ENCODE assay signal across 1 cellular context in the genomic region with DNA sequence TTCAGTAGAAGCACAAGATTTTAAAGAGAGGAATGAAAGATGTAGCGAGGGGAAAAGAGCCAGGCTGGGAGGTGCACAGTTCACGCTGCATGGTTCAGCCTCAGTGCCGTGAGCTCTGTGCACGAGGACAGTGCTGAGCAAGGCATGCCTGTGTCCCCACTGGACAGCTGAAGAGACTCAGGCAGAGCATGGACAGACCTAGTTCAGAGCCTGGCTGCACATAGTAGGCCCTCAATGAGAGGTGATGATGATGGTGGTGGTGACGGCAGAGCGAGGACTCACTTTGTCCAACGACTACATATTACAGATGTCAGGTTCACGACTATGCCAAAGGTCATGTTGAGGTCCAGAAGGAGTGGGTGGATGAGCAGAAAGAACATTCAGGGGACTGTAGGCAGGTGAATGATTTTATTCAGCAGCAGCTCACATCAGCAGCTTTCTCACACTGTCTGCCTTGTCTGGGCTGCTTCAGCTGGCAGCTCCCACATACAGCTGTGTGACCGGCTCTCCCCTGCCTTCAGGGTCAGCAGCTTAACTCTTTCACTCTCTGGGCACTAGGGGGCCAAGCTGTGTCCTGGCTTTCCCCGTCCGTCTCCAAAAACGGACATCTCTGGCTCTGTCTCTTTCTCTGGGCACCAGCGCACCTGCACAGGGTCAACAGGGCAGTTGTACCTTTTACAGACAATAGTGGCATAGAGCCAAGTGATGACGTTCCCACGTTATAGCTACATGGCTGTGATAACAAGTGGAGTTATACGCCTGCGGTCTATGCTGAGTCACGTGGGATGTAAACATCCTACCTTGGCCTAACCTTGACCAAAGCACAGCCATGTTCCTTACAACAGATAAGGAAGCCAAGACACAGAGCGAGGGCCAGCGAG.
A peak's percentile ranks its signal among the peaks of the same experiment; 100 is the strongest.
TF ChIP-seq lines count a peak whose summit lies in the region.

No MANE protein-coding gene starts in this region.

TF ChIP-seq in K562, 482 proteins besides CTCF, POLR2A, EP300 and RAD21 (continued from another document and continues in another):
- TF ChIP-seq, protein P1, sequence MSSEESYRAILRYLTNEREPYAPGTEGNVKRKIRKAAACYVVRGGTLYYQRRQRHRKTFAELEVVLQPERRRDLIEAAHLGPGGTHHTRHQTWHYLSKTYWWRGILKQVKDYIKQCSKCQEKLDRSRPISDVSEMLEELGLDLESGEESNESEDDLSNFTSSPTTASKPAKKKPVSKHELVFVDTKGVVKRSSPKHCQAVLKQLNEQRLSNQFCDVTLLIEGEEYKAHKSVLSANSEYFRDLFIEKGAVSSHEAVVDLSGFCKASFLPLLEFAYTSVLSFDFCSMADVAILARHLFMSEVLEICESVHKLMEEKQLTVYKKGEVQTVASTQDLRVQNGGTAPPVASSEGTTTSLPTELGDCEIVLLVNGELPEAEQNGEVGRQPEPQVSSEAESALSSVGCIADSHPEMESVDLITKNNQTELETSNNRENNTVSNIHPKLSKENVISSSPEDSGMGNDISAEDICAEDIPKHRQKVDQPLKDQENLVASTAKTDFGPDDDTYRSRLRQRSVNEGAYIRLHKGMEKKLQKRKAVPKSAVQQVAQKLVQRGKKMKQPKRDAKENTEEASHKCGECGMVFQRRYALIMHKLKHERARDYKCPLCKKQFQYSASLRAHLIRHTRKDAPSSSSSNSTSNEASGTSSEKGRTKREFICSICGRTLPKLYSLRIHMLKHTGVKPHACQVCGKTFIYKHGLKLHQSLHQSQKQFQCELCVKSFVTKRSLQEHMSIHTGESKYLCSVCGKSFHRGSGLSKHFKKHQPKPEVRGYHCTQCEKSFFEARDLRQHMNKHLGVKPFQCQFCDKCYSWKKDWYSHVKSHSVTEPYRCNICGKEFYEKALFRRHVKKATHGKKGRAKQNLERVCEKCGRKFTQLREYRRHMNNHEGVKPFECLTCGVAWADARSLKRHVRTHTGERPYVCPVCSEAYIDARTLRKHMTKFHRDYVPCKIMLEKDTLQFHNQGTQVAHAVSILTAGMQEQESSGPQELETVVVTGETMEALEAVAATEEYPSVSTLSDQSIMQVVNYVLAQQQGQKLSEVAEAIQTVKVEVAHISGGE (CRISPR knock-in tag; IDR thresholded peaks at IDR 0.05), result peak in 1 of 3 experiments; percentile 56; a peak in 2 of 6 replicates
- peak; percentile 90 for TF ChIP-seq ZNF583 (CRISPR knock-in tag; IDR thresholded peaks at IDR 0.05)
- TF ChIP-seq, protein P2, sequence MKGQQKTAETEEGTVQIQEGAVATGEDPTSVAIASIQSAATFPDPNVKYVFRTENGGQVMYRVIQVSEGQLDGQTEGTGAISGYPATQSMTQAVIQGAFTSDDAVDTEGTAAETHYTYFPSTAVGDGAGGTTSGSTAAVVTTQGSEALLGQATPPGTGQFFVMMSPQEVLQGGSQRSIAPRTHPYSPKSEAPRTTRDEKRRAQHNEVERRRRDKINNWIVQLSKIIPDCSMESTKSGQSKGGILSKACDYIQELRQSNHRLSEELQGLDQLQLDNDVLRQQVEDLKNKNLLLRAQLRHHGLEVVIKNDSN (CRISPR knock-in tag; IDR thresholded peaks at IDR 0.05), result peak; percentile 79
- TF ChIP-seq SAFB2 (IDR thresholded peaks at IDR 0.05; ENCODE audit: borderline replicate concordance, low read depth, low read length, severe bottlenecking), result no peak
- TF ChIP-seq ZNF766 (CRISPR knock-in tag; conservative IDR thresholded peaks at IDR 0.05), result peak; percentile 72; the same call in 1 of the 2 replicates
- TF ChIP-seq, protein P3, sequence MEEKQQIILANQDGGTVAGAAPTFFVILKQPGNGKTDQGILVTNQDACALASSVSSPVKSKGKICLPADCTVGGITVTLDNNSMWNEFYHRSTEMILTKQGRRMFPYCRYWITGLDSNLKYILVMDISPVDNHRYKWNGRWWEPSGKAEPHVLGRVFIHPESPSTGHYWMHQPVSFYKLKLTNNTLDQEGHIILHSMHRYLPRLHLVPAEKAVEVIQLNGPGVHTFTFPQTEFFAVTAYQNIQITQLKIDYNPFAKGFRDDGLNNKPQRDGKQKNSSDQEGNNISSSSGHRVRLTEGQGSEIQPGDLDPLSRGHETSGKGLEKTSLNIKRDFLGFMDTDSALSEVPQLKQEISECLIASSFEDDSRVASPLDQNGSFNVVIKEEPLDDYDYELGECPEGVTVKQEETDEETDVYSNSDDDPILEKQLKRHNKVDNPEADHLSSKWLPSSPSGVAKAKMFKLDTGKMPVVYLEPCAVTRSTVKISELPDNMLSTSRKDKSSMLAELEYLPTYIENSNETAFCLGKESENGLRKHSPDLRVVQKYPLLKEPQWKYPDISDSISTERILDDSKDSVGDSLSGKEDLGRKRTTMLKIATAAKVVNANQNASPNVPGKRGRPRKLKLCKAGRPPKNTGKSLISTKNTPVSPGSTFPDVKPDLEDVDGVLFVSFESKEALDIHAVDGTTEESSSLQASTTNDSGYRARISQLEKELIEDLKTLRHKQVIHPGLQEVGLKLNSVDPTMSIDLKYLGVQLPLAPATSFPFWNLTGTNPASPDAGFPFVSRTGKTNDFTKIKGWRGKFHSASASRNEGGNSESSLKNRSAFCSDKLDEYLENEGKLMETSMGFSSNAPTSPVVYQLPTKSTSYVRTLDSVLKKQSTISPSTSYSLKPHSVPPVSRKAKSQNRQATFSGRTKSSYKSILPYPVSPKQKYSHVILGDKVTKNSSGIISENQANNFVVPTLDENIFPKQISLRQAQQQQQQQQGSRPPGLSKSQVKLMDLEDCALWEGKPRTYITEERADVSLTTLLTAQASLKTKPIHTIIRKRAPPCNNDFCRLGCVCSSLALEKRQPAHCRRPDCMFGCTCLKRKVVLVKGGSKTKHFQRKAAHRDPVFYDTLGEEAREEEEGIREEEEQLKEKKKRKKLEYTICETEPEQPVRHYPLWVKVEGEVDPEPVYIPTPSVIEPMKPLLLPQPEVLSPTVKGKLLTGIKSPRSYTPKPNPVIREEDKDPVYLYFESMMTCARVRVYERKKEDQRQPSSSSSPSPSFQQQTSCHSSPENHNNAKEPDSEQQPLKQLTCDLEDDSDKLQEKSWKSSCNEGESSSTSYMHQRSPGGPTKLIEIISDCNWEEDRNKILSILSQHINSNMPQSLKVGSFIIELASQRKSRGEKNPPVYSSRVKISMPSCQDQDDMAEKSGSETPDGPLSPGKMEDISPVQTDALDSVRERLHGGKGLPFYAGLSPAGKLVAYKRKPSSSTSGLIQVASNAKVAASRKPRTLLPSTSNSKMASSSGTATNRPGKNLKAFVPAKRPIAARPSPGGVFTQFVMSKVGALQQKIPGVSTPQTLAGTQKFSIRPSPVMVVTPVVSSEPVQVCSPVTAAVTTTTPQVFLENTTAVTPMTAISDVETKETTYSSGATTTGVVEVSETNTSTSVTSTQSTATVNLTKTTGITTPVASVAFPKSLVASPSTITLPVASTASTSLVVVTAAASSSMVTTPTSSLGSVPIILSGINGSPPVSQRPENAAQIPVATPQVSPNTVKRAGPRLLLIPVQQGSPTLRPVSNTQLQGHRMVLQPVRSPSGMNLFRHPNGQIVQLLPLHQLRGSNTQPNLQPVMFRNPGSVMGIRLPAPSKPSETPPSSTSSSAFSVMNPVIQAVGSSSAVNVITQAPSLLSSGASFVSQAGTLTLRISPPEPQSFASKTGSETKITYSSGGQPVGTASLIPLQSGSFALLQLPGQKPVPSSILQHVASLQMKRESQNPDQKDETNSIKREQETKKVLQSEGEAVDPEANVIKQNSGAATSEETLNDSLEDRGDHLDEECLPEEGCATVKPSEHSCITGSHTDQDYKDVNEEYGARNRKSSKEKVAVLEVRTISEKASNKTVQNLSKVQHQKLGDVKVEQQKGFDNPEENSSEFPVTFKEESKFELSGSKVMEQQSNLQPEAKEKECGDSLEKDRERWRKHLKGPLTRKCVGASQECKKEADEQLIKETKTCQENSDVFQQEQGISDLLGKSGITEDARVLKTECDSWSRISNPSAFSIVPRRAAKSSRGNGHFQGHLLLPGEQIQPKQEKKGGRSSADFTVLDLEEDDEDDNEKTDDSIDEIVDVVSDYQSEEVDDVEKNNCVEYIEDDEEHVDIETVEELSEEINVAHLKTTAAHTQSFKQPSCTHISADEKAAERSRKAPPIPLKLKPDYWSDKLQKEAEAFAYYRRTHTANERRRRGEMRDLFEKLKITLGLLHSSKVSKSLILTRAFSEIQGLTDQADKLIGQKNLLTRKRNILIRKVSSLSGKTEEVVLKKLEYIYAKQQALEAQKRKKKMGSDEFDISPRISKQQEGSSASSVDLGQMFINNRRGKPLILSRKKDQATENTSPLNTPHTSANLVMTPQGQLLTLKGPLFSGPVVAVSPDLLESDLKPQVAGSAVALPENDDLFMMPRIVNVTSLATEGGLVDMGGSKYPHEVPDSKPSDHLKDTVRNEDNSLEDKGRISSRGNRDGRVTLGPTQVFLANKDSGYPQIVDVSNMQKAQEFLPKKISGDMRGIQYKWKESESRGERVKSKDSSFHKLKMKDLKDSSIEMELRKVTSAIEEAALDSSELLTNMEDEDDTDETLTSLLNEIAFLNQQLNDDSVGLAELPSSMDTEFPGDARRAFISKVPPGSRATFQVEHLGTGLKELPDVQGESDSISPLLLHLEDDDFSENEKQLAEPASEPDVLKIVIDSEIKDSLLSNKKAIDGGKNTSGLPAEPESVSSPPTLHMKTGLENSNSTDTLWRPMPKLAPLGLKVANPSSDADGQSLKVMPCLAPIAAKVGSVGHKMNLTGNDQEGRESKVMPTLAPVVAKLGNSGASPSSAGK (IDR thresholded peaks at IDR 0.05), result 0 out of 2 replicates have a peak, but pooled peaks have one; percentile 23
- no peak for TF ChIP-seq ATF1 (CRISPR knock-in tag; IDR thresholded peaks at IDR 0.05)
- TF ChIP-seq ATF1 (tag; IDR thresholded peaks at IDR 0.05), result peak; percentile 68
- TF ChIP-seq, protein P4, sequence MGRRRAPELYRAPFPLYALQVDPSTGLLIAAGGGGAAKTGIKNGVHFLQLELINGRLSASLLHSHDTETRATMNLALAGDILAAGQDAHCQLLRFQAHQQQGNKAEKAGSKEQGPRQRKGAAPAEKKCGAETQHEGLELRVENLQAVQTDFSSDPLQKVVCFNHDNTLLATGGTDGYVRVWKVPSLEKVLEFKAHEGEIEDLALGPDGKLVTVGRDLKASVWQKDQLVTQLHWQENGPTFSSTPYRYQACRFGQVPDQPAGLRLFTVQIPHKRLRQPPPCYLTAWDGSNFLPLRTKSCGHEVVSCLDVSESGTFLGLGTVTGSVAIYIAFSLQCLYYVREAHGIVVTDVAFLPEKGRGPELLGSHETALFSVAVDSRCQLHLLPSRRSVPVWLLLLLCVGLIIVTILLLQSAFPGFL (CRISPR knock-in tag; IDR thresholded peaks at IDR 0.05), result no peak
- TF ChIP-seq, protein P5, sequence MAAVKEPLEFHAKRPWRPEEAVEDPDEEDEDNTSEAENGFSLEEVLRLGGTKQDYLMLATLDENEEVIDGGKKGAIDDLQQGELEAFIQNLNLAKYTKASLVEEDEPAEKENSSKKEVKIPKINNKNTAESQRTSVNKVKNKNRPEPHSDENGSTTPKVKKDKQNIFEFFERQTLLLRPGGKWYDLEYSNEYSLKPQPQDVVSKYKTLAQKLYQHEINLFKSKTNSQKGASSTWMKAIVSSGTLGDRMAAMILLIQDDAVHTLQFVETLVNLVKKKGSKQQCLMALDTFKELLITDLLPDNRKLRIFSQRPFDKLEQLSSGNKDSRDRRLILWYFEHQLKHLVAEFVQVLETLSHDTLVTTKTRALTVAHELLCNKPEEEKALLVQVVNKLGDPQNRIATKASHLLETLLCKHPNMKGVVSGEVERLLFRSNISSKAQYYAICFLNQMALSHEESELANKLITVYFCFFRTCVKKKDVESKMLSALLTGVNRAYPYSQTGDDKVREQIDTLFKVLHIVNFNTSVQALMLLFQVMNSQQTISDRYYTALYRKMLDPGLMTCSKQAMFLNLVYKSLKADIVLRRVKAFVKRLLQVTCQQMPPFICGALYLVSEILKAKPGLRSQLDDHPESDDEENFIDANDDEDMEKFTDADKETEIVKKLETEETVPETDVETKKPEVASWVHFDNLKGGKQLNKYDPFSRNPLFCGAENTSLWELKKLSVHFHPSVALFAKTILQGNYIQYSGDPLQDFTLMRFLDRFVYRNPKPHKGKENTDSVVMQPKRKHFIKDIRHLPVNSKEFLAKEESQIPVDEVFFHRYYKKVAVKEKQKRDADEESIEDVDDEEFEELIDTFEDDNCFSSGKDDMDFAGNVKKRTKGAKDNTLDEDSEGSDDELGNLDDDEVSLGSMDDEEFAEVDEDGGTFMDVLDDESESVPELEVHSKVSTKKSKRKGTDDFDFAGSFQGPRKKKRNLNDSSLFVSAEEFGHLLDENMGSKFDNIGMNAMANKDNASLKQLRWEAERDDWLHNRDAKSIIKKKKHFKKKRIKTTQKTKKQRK (IDR thresholded peaks at IDR 0.05; ENCODE audit: borderline replicate concordance, low read depth, low read length), result no peak
- TF ChIP-seq RBM14 (IDR thresholded peaks at IDR 0.05; ENCODE audit: borderline replicate concordance, insufficient read depth, low read depth, low read length), result no peak
- TF ChIP-seq, protein P6, sequence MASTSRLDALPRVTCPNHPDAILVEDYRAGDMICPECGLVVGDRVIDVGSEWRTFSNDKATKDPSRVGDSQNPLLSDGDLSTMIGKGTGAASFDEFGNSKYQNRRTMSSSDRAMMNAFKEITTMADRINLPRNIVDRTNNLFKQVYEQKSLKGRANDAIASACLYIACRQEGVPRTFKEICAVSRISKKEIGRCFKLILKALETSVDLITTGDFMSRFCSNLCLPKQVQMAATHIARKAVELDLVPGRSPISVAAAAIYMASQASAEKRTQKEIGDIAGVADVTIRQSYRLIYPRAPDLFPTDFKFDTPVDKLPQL (IDR thresholded peaks at IDR 0.05; ENCODE audit: extremely low read depth, insufficient read length), result no peak
